In the genomic region with DNA sequence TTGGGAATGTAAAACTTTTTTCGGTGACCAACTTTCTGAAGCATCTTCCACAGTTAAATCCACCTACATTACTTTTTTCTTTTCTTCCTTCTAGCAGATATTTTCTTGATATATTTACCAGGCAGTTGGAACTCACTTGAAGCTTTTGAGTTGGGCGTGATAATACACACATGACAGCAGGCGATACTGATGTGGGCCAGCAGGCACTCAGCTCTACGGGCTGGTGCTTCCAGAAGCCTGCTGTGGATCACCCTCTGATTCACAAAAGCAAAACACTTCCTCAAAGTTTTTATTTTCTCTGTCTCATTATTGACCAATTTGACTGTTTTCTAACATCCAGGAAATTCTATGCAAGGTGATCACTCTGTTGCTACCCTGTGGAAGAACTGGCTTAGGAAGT, we compare ENCODE assay signal across 21 cellular contexts.
"Had no signal": no experiment of that assay in that cellular context is flagged by ENCODE, and none has a peak within 500 bp of the region (broad histone marks: within the 10 kb centered on the region; RNA-seq: fewer than 3 reads in every experiment).

No MANE protein-coding gene starts in this region.

- H3K27ac Mint-ChIP-seq: activated CD8-positive, alpha-beta T cell treated with anti-CD3 and anti-CD28 coated beads for 36 hours; activated naive CD8-positive, alpha-beta T cell treated with anti-CD3 and anti-CD28 coated beads, Interleukin-2, amount 10 ng/mL, durations not matched to agents 7 days and 5 days; activated T-cell treated with anti-CD3 and anti-CD28 coated beads, Interleukin-2, amount 50 U/mL, for 72 hours; immature natural killer cell; memory B cell; natural killer cell had no signal

- DNase-seq: activated CD4-positive, alpha-beta T cell treated with anti-CD3 and anti-CD28 coated beads for 1 hour; activated CD8-positive, alpha-beta memory T cell treated with anti-CD3 and anti-CD28 coated beads, Interleukin-2, amount 50 U/mL, for 4 hours; activated CD8-positive, alpha-beta T cell treated with anti-CD3 and anti-CD28 coated beads for 36 hours; activated naive CD8-positive, alpha-beta T cell treated with anti-CD3 and anti-CD28 coated beads, Interleukin-2, amount 10 ng/mL, durations not matched to agents 7 days and 5 days; activated T-cell treated with anti-CD3 and anti-CD28 coated beads, Interleukin-2, amount 50 U/mL, for 72 hours; anterior cingulate cortex; colonic mucosa; effector CD4-positive, alpha-beta T cell; glutamatergic neuron; immature natural killer cell; left colon; natural killer cell; nucleus accumbens; right lobe of liver; stimulated activated CD4-positive, alpha-beta T cell treated with anti-CD3 and anti-CD28 coated beads, Interleukin-4, amount 100 ng/mL, for 1 hour; stimulated activated CD8-positive, alpha-beta memory T cell treated with anti-CD3 and anti-CD28 coated beads, Interleukin-4, amount 100 ng/mL, for 48 hours; T-helper 9 cell had no signal

- H3K4me1 ChIP-seq: colonic mucosa had no signal

- H3K36me3 Mint-ChIP-seq: activated naive CD8-positive, alpha-beta T cell treated with anti-CD3 and anti-CD28 coated beads, Interleukin-2, amount 10 ng/mL, durations not matched to agents 7 days and 5 days; natural killer cell had no signal

- H3K4me3 Mint-ChIP-seq: activated CD8-positive, alpha-beta T cell treated with anti-CD3 and anti-CD28 coated beads for 36 hours; activated naive CD8-positive, alpha-beta T cell treated with anti-CD3 and anti-CD28 coated beads, Interleukin-2, amount 10 ng/mL, durations not matched to agents 7 days and 5 days; activated T-cell treated with anti-CD3 and anti-CD28 coated beads, Interleukin-2, amount 50 U/mL, for 72 hours; immature natural killer cell; memory B cell; natural killer cell; stimulated activated naive CD8-positive, alpha-beta T cell treated with anti-CD3 and anti-CD28 coated beads, Interleukin-15, Interleukin-2, amounts not matched to agents 100 ng/mL and 50 ng/mL, for 24 hours had no signal

- H3K9me3 ChIP-seq: colonic mucosa, prostate gland, right lobe of liver, thoracic aorta had no signal

- H3K4me3 ChIP-seq: colonic mucosa, prostate gland, right lobe of liver, thoracic aorta had no signal

- H3K36me3 ChIP-seq: colonic mucosa, prostate gland, thoracic aorta had no signal

- H3K9me3 Mint-ChIP-seq: activated CD8-positive, alpha-beta T cell treated with anti-CD3 and anti-CD28 coated beads for 36 hours; activated naive CD8-positive, alpha-beta T cell treated with anti-CD3 and anti-CD28 coated beads, Interleukin-2, amount 10 ng/mL, durations not matched to agents 7 days and 5 days; immature natural killer cell; natural killer cell; stimulated activated naive CD8-positive, alpha-beta T cell treated with anti-CD3 and anti-CD28 coated beads, Interleukin-15, Interleukin-2, amounts not matched to agents 100 ng/mL and 50 ng/mL, for 24 hours had no signal

- H3K27ac ChIP-seq: colonic mucosa, right lobe of liver, thoracic aorta had no signal

- ATAC-seq: activated CD8-positive, alpha-beta T cell treated with anti-CD3 and anti-CD28 coated beads for 36 hours; activated T-cell treated with anti-CD3 and anti-CD28 coated beads, Interleukin-2, amount 50 U/mL, for 72 hours; natural killer cell; right lobe of liver had no signal

- H3K27me3 ChIP-seq: colonic mucosa, right lobe of liver had no signal

- H3K4me1 Mint-ChIP-seq: immature natural killer cell, memory B cell, natural killer cell had no signal
